In genomic region chr22:24805790-24806662, GRCh38 we compare ENCODE assay signal across 1 cellular context.
TF ChIP-seq lines count a peak whose summit lies in the region.

Gene SGSM1, plus strand, starts transcription at chr22:24806211. Its CDS starts 115 bp downstream, at chr22:24806326.

TF ChIP-seq in HepG2, 621 proteins besides CTCF, POLR2A, EP300 and RAD21 (continued from another document and continues in another):
- TF ChIP-seq ASH2L (IDR thresholded peaks at IDR 0.05; ENCODE audit: insufficient read length, low read depth, low read length) = peak; percentile 22
- TF ChIP-seq ZNF264 (CRISPR knock-in tag; IDR thresholded peaks at IDR 0.05) = no peak
- no peak for TF ChIP-seq ZNF782 (CRISPR knock-in tag; IDR thresholded peaks at IDR 0.05; ENCODE audit: borderline replicate concordance)
- TF ChIP-seq ZBED4 (CRISPR knock-in tag; IDR thresholded peaks at IDR 0.05; ENCODE audit: borderline replicate concordance) = no peak
- no peak for TF ChIP-seq ZFP41 (CRISPR knock-in tag; IDR thresholded peaks at IDR 0.05; ENCODE audit: borderline replicate concordance)
- peak; percentile 78 for TF ChIP-seq SP4 (CRISPR knock-in tag; IDR thresholded peaks at IDR 0.05)
- TF ChIP-seq IKZF4 (CRISPR knock-in tag; IDR thresholded peaks at IDR 0.05; ENCODE audit: borderline replicate concordance, low read depth, not compliant biosample characterization) = no peak
- TF ChIP-seq ZNF343 (CRISPR knock-in tag; IDR thresholded peaks at IDR 0.05) = no peak
- TF ChIP-seq TFDP2 (CRISPR knock-in tag; IDR thresholded peaks at IDR 0.05) = peak; percentile 81
- TF ChIP-seq ZNF724P (CRISPR knock-in tag; IDR thresholded peaks at IDR 0.05; ENCODE audit: borderline replicate concordance) = no peak
- no peak for TF ChIP-seq SIN3B (IDR thresholded peaks at IDR 0.05; ENCODE audit: low read length)
- TF ChIP-seq ZNF75D (CRISPR knock-in tag; IDR thresholded peaks at IDR 0.05; ENCODE audit: borderline replicate concordance) = no peak
- TF ChIP-seq SNAPC4 (CRISPR knock-in tag; IDR thresholded peaks at IDR 0.05) = no peak
- TF ChIP-seq ZNF451 (CRISPR knock-in tag; IDR thresholded peaks at IDR 0.05) = no peak
- TF ChIP-seq ZNF552 (CRISPR knock-in tag; IDR thresholded peaks at IDR 0.05; ENCODE audit: borderline replicate concordance) = no peak
- TF ChIP-seq NR1H2 (CRISPR knock-in tag; IDR thresholded peaks at IDR 0.05; ENCODE audit: borderline replicate concordance, low read depth) = no peak
- no peak for TF ChIP-seq ZSCAN31 (CRISPR knock-in tag; IDR thresholded peaks at IDR 0.05; ENCODE audit: low read depth)
- no peak for TF ChIP-seq PPARG (CRISPR knock-in tag; conservative IDR thresholded peaks at IDR 0.05)
- no peak for TF ChIP-seq SETDB1 (CRISPR knock-in tag; IDR thresholded peaks at IDR 0.05; ENCODE audit: borderline replicate concordance)
- no peak for TF ChIP-seq RARG (CRISPR knock-in tag; IDR thresholded peaks at IDR 0.05; ENCODE audit: low read depth)
- TF ChIP-seq ZNF609 (CRISPR knock-in tag; IDR thresholded peaks at IDR 0.05; ENCODE audit: borderline replicate concordance) = no peak
- TF ChIP-seq KDM5B (CRISPR knock-in tag; IDR thresholded peaks at IDR 0.05; ENCODE audit: borderline replicate concordance) = 0 out of 2 replicates have a peak, but pooled peaks have one; percentile 27
- peak; percentile 64 for TF ChIP-seq ZNF687 (CRISPR knock-in tag; IDR thresholded peaks at IDR 0.05)
- no peak for TF ChIP-seq ZIK1 (CRISPR knock-in tag; IDR thresholded peaks at IDR 0.05; ENCODE audit: borderline replicate concordance, low read depth)
- no peak for TF ChIP-seq ZSCAN30 (CRISPR knock-in tag; IDR thresholded peaks at IDR 0.05)
- no peak for TF ChIP-seq ZNF615 (CRISPR knock-in tag; IDR thresholded peaks at IDR 0.05; ENCODE audit: borderline replicate concordance)
- TF ChIP-seq ZNF709 (CRISPR knock-in tag; IDR thresholded peaks at IDR 0.05) = no peak
- no peak for TF ChIP-seq ZFAT (CRISPR knock-in tag; conservative IDR thresholded peaks at IDR 0.05)
- TF ChIP-seq ZNF574 (CRISPR knock-in tag; IDR thresholded peaks at IDR 0.05) = peak; percentile 29; the same call in 1 of the 2 replicates
- no peak for TF ChIP-seq HIC2 (CRISPR knock-in tag; IDR thresholded peaks at IDR 0.05; ENCODE audit: low read depth)
